In the genomic region with DNA sequence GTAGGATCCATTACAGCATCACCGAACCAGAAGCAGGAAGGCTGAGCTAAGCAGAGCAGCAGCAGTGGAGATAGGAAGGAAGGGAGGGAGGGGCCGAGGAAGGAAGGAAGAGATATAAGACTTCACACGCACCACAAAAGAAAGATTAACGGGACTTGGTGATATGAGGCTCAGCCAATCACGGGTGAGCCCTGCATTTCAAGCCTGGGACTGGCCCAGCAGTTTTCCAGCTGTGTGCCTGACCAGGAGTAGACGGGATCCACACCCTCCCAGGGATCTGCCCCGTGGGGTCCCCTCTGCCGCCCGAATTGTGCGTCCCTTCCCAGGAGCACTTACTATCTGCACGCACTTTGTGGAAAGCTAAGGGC, we compare ENCODE assay signal across 8 cellular contexts. TPM values are rescaled to one million over a fixed set of nuclear protein-coding genes. Genes with fewer than 3 reads are reported as not detected.
A peak's percentile ranks its signal among the peaks of the same experiment; 100 is the strongest.
DNase-seq lines count a peak whose midpoint lies in the region; ATAC-seq and TF ChIP-seq lines count a peak whose summit lies in the region.

No MANE protein-coding gene starts in this region.

- H3K79me2 ChIP-seq in hepatocyte: no peaks in the 10 kb centered on the region

- H3K4me2 ChIP-seq in hepatocyte: peak overlapping the region; percentile 60

- no peaks in the 10 kb centered on the region for H3K27me3 ChIP-seq in hepatocyte
- no peaks in the 10 kb centered on the region for H3K27me3 ChIP-seq in testis
- peaks cover 38% of the 10 kb centered on the region for H3K27me3 ChIP-seq in SJCRH30

- H4K20me1 ChIP-seq in hepatocyte (ENCODE audit: insufficient read depth, poor library complexity, severe bottlenecking): no peaks in the 10 kb centered on the region

- no peaks in the 10 kb centered on the region for H3K9me3 ChIP-seq in hepatocyte (ENCODE audit: low read depth)
- H3K9me3 ChIP-seq in testis: no peaks in the 10 kb centered on the region
- H3K9me3 ChIP-seq in SJCRH30 (replicated peaks): no peaks in the 10 kb centered on the region

- H3K4me1 ChIP-seq in hepatocyte (ENCODE audit: insufficient read depth): peaks cover 25% of the 10 kb centered on the region
- peaks cover 6% of the 10 kb centered on the region for H3K4me1 ChIP-seq in testis
- H3K4me1 ChIP-seq in SJCRH30: no peaks in the 10 kb centered on the region

- no peaks in the 10 kb centered on the region for H3K9me3 Mint-ChIP-seq in activated naive CD4-positive, alpha-beta T cell treated with anti-CD3 and anti-CD28 coated beads, Interleukin-2, amount 10 ng/mL, durations not matched to agents 7 days and 5 days
- H3K9me3 Mint-ChIP-seq in activated CD8-positive, alpha-beta T cell treated with anti-CD3 and anti-CD28 coated beads for 36 hours: no peaks in the 10 kb centered on the region

- H3K27ac ChIP-seq in hepatocyte: no peak overlapping the region
- peak overlapping the region in 1 of 2 donors; percentile 63 for H3K27ac ChIP-seq in testis
- no peak overlapping the region for H3K27ac ChIP-seq in SJCRH30

- intact Hi-C loops in activated CD8-positive, alpha-beta T cell treated with anti-CD3 and anti-CD28 coated beads for 36 hours (cut with micrococcal nuclease): no loop called here
- intact Hi-C loops in testis (cut with DNase I; ENCODE audit: low total_unique reads): no loop called here

- H3K27me3 Mint-ChIP-seq in activated naive CD4-positive, alpha-beta T cell treated with anti-CD3 and anti-CD28 coated beads, Interleukin-2, amount 10 ng/mL, durations not matched to agents 7 days and 5 days: no peaks in the 10 kb centered on the region
- no peaks in the 10 kb centered on the region for H3K27me3 Mint-ChIP-seq in activated CD8-positive, alpha-beta T cell treated with anti-CD3 and anti-CD28 coated beads for 36 hours

- peak overlapping the region; percentile 90 for H3K27ac Mint-ChIP-seq in activated naive CD4-positive, alpha-beta T cell treated with anti-CD3 and anti-CD28 coated beads, Interleukin-2, amount 10 ng/mL, durations not matched to agents 7 days and 5 days
- peak overlapping the region; percentile 86 for H3K27ac Mint-ChIP-seq in activated CD8-positive, alpha-beta T cell treated with anti-CD3 and anti-CD28 coated beads for 36 hours

- CTCF ChIA-PET in activated naive CD4-positive, alpha-beta T cell treated with anti-CD3 and anti-CD28 coated beads, Interleukin-2, amount 10 ng/mL, durations not matched to agents 7 days and 5 days (lab: Charles Lee): interaction anchor here (0.8 to 4.3 kb wide), 12 partner anchors 10 to 130 kb away, joined by 3 to 33 read pairs (median 4); a partner anchor contains a TSS
- CTCF ChIA-PET in activated CD8-positive, alpha-beta T cell treated with anti-CD3 and anti-CD28 coated beads for 36 hours (lab: Charles Lee): interaction anchor here (0.7 to 4.3 kb wide), 15 partner anchors 9 to 189 kb away, joined by 3 to 58 read pairs (median 6); a partner anchor contains a TSS

- no peak for TF ChIP-seq CTCF in activated CD8-positive, alpha-beta T cell treated with anti-CD3 and anti-CD28 coated beads for 36 hours (IDR thresholded peaks at IDR 0.05)
- TF ChIP-seq CTCF in hepatocyte (IDR thresholded peaks at IDR 0.05; ENCODE audit: poor library complexity): no peak
- no peak for TF ChIP-seq CTCF in testis (IDR thresholded peaks at IDR 0.05)

- H3K4me3 Mint-ChIP-seq in activated naive CD4-positive, alpha-beta T cell treated with anti-CD3 and anti-CD28 coated beads, Interleukin-2, amount 10 ng/mL, durations not matched to agents 7 days and 5 days: peak overlapping the region; percentile 65
- peak overlapping the region; percentile 77 for H3K4me3 Mint-ChIP-seq in activated CD8-positive, alpha-beta T cell treated with anti-CD3 and anti-CD28 coated beads for 36 hours

- ATAC-seq in activated CD8-positive, alpha-beta T cell treated with anti-CD3 and anti-CD28 coated beads for 36 hours: peak; percentile 29
- ATAC-seq in GM18861 (IDR thresholded peaks at IDR 0.05; ENCODE audit: unreplicated experiment) (no peak), GM18870 (IDR thresholded peaks at IDR 0.05; ENCODE audit: unreplicated experiment) (no peak)

- H2AFZ ChIP-seq in hepatocyte: no peak overlapping the region

- 55% methylated on average over 11 of the region's 11 CpGs for WGBS in hepatocyte (ENCODE audit: low lambda C conversion rate, missing lambda C conversion rate)
- 23 to 29% methylated on average over 11 of the region's 11 CpGs for WGBS in testis, 2 donors

- H3K9me2 ChIP-seq in hepatocyte (replicated peaks; ENCODE audit: insufficient read depth): no peaks in the 10 kb centered on the region

- peaks cover 67% of the 10 kb centered on the region for H3K4me1 Mint-ChIP-seq in activated naive CD4-positive, alpha-beta T cell treated with anti-CD3 and anti-CD28 coated beads, Interleukin-2, amount 10 ng/mL, durations not matched to agents 7 days and 5 days
- peaks cover 46% of the 10 kb centered on the region for H3K4me1 Mint-ChIP-seq in activated CD8-positive, alpha-beta T cell treated with anti-CD3 and anti-CD28 coated beads for 36 hours (ENCODE audit: low read depth)

- no peak for TF ChIP-seq POLR2A in testis (IDR thresholded peaks at IDR 0.05)

- POLR2A ChIA-PET in activated CD8-positive, alpha-beta T cell treated with anti-CD3 and anti-CD28 coated beads for 36 hours (lab: Charles Lee): interaction anchor here (0.6 to 2.5 kb wide), 8 partner anchors 9 to 547 kb away, joined by 3 to 18 read pairs (median 3); a partner anchor contains a TSS

- H3K36me3 ChIP-seq in hepatocyte (replicated peaks; ENCODE audit: insufficient read depth, low read depth) (no peaks in the 10 kb centered on the region), testis (ENCODE audit: low read depth, missing control alignments) (no peaks in the 10 kb centered on the region), SJCRH30 (no peaks in the 10 kb centered on the region)

- peak; percentile 59 for DNase-seq in activated naive CD4-positive, alpha-beta T cell treated with anti-CD3 and anti-CD28 coated beads, Interleukin-2, amount 10 ng/mL, durations not matched to agents 7 days and 5 days
- DNase-seq in activated naive CD4-positive, alpha-beta T cell treated with Interleukin-2 at 50 U/mL for 16 hours: no peak
- DNase-seq in activated CD8-positive, alpha-beta T cell treated with anti-CD3 and anti-CD28 coated beads for 36 hours: peak; percentile 26
- DNase-seq in hepatocyte (ENCODE audit: low spot score) (no peak), testis (peak; percentile 53), SJCRH30 (no peak)

- peaks cover 29% of the 10 kb centered on the region for H3K36me3 Mint-ChIP-seq in activated naive CD4-positive, alpha-beta T cell treated with anti-CD3 and anti-CD28 coated beads, Interleukin-2, amount 10 ng/mL, durations not matched to agents 7 days and 5 days
- H3K36me3 Mint-ChIP-seq in activated CD8-positive, alpha-beta T cell treated with anti-CD3 and anti-CD28 coated beads for 36 hours (ENCODE audit: low read depth): no peaks in the 10 kb centered on the region

- no peak overlapping the region for H3K4me3 ChIP-seq in hepatocyte
- peak overlapping the region; percentile 6 to 29 for H3K4me3 ChIP-seq in testis
- H3K4me3 ChIP-seq in SJCRH30: no peak overlapping the region

RNA-seq across cellular contexts. Expression of a gene that starts 16.2 kb away (rescaled TPM):
- total RNA-seq in activated CD8-positive, alpha-beta T cell treated with anti-CD3 and anti-CD28 coated beads for 36 hours: 10 to 100 TPM; 12.6 to 14.0 TPM
- total RNA-seq in hepatocyte: 0.64 and 0.80 TPM in 2 replicates
- 2.4 and 13.2 TPM in 2 replicates for polyA plus RNA-seq in hepatocyte
- 10 to 100 TPM; 14.9 to 29.7 TPM for total RNA-seq in testis
- polyA plus RNA-seq in testis (ENCODE audit: insufficient read depth, low read depth, low replicate concordance): 24.8 TPM
- total RNA-seq in SJCRH30 (2014; rRNA removed; shearing (Covaris generic)): 0.08 TPM in 1 of 2 replicates, not detected in the other

RNA-seq across cellular contexts. Expression of a gene that starts 17.3 kb away (rescaled TPM):
- 1 to 10 TPM; 5.4 to 6.2 TPM for total RNA-seq in activated CD8-positive, alpha-beta T cell treated with anti-CD3 and anti-CD28 coated beads for 36 hours
- total RNA-seq in hepatocyte (8.1 and 9.8 TPM in 2 replicates), testis (10 to 100 TPM; 25.0 to 36.6 TPM)
- polyA plus RNA-seq in hepatocyte (15.3 and 17.4 TPM in 2 replicates), testis (ENCODE audit: insufficient read depth, low read depth, low replicate concordance) (19.5 TPM)
- total RNA-seq in SJCRH30 (2014; rRNA removed; shearing (Covaris generic)): 0.05 and 0.20 TPM in 2 replicates

RNA-seq across cellular contexts. Expression of a gene that starts 20.1 kb away (rescaled TPM):
- 10 to 100 TPM; 41.4 to 47.5 TPM for total RNA-seq in activated CD8-positive, alpha-beta T cell treated with anti-CD3 and anti-CD28 coated beads for 36 hours
- 22.6 and 24.4 TPM in 2 replicates for total RNA-seq in hepatocyte
- 32.6 and 41.2 TPM in 2 replicates for polyA plus RNA-seq in hepatocyte
- 10 to 100 TPM; 59.6 to 76.8 TPM for total RNA-seq in testis
- polyA plus RNA-seq in testis (ENCODE audit: insufficient read depth, low read depth, low replicate concordance): 34.9 TPM
- total RNA-seq in SJCRH30 (2014; rRNA removed; shearing (Covaris generic)): 20.8 and 22.3 TPM in 2 replicates

RNA-seq across cellular contexts. Expression of a gene that starts 30.0 kb away (rescaled TPM):
- total RNA-seq in activated CD8-positive, alpha-beta T cell treated with anti-CD3 and anti-CD28 coated beads for 36 hours: under 1 TPM; 0.23 to 0.29 TPM
- total RNA-seq in hepatocyte (8.4 and 9.4 TPM in 2 replicates), testis (100 to 1,000 TPM; 230 to 247 TPM)
- polyA plus RNA-seq in hepatocyte (9.1 and 11.3 TPM in 2 replicates), testis (ENCODE audit: insufficient read depth, low read depth, low replicate concordance) (82.5 TPM)
- total RNA-seq in SJCRH30 (2014; rRNA removed; shearing (Covaris generic)): 15.9 and 19.3 TPM in 2 replicates

RNA-seq across cellular contexts. Expression of a gene that starts 40.2 kb away (rescaled TPM):
- total RNA-seq in activated CD8-positive, alpha-beta T cell treated with anti-CD3 and anti-CD28 coated beads for 36 hours: 1 to 10 TPM; 3.7 to 5.8 TPM
- total RNA-seq in hepatocyte: 2.9 and 4.5 TPM in 2 replicates
- 2.1 and 7.0 TPM in 2 replicates for polyA plus RNA-seq in hepatocyte
- 10 to 100 TPM; 27.5 to 37.9 TPM for total RNA-seq in testis
- 20.8 TPM for polyA plus RNA-seq in testis (ENCODE audit: insufficient read depth, low read depth, low replicate concordance)
- 1.3 and 1.5 TPM in 2 replicates for total RNA-seq in SJCRH30 (2014; rRNA removed; shearing (Covaris generic))

Comparison
In these comparisons a context has a peak if more than half of its experiments do, and no peak if none do; other contexts are left out.
1. DNase-seq: peak in activated naive CD4-positive, alpha-beta T cell treated with anti-CD3 and anti-CD28 coated beads, Interleukin-2, amount 10 ng/mL, durations not matched to agents 7 days and 5 days (single experiment), activated CD8-positive, alpha-beta T cell treated with anti-CD3 and anti-CD28 coated beads for 36 hours (single experiment) and testis (single experiment); none in activated naive CD4-positive, alpha-beta T cell treated with Interleukin-2 at 50 U/mL for 16 hours (single experiment), hepatocyte (single experiment) and SJCRH30 (0 of 2).
2. H3K4me3 ChIP-seq: peak in testis (2 of 2); none in hepatocyte (single experiment) and SJCRH30 (single experiment).